ENCODE assay signal across 13 cellular contexts in the genomic region with DNA sequence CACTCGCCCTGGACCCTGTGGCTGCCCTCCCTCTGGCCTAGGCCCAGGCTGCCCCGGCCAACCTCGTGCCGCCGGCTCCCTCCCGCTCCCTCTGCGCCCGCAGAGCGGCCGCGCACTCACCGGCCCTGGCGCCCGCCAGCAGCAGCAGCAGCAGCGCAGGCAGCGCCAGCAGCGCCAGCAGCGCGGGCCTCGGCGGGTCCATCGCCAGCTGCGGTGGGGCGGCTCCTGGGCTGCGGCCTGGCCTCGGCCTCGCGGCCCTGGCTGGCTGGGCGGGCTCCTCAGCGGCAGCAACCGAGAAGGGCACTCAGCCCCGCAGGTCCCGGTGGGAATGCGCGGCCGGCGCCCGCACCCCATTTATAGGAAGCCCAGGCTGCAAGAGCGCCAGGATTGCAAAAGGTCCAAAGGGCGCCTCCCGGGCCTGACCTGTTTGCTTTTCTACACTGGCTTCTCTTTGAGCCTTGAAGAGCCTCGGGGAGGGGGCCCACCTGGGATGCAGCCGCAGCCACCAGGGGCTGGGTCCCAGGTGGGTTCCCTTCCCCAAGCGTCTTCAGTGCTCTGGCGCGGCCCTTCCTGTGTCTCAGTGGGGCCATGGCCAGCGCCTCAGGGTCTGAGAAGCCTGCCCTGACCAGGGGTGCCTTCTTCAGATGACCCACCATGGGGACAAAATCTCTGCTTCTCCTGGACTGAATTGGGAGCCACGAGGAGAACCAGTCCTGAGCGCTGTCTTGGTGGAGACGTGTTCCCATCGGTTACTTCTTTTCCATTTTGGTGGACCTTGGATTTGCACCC. TPM values are rescaled to one million over a fixed set of nuclear protein-coding genes. Genes with fewer than 3 reads are reported as not detected.
DNase-seq lines count a peak whose midpoint lies in the region; ATAC-seq and TF ChIP-seq lines count a peak whose summit lies in the region.
"Had no signal": no experiment of that assay in that cellular context is flagged by ENCODE, and none has a peak within 500 bp of the region (broad histone marks: within the 10 kb centered on the region; RNA-seq: fewer than 3 reads in every experiment).

A gene with protein sequence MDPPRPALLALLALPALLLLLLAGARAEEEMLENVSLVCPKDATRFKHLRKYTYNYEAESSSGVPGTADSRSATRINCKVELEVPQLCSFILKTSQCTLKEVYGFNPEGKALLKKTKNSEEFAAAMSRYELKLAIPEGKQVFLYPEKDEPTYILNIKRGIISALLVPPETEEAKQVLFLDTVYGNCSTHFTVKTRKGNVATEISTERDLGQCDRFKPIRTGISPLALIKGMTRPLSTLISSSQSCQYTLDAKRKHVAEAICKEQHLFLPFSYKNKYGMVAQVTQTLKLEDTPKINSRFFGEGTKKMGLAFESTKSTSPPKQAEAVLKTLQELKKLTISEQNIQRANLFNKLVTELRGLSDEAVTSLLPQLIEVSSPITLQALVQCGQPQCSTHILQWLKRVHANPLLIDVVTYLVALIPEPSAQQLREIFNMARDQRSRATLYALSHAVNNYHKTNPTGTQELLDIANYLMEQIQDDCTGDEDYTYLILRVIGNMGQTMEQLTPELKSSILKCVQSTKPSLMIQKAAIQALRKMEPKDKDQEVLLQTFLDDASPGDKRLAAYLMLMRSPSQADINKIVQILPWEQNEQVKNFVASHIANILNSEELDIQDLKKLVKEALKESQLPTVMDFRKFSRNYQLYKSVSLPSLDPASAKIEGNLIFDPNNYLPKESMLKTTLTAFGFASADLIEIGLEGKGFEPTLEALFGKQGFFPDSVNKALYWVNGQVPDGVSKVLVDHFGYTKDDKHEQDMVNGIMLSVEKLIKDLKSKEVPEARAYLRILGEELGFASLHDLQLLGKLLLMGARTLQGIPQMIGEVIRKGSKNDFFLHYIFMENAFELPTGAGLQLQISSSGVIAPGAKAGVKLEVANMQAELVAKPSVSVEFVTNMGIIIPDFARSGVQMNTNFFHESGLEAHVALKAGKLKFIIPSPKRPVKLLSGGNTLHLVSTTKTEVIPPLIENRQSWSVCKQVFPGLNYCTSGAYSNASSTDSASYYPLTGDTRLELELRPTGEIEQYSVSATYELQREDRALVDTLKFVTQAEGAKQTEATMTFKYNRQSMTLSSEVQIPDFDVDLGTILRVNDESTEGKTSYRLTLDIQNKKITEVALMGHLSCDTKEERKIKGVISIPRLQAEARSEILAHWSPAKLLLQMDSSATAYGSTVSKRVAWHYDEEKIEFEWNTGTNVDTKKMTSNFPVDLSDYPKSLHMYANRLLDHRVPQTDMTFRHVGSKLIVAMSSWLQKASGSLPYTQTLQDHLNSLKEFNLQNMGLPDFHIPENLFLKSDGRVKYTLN (N-terminal part only) (minus strand): TSS at position 330 of the 789 bp plus-strand sequence. CDS start 128 bp downstream, at position 202.

- TF ChIP-seq CTCF in foreskin keratinocyte (conservative IDR thresholded peaks at IDR 0.05) (no peak), natural killer cell (IDR thresholded peaks at IDR 0.05) (no peak)

- no peaks in the 10 kb centered on the region for H3K36me3 Mint-ChIP-seq in natural killer cell

- intact Hi-C loops in natural killer cell (cut with micrococcal nuclease): loop anchor here (2.0 to 10.0 kb wide), 2 partner anchors 75 to 121 kb away; no protein-coding TSS in a partner anchor

- peak within 1 kb of the TSS; percentile 25 for H3K4me3 Mint-ChIP-seq in natural killer cell

- H3K27me3 Mint-ChIP-seq in natural killer cell (ENCODE audit: low read depth in 2 of 2): peaks cover 18 to 28% of the 10 kb centered on the region in 2 donors

- no peak within 1 kb of the TSS for H3K27ac Mint-ChIP-seq in natural killer cell

- ATAC-seq in foreskin keratinocyte (peak; percentile 62), natural killer cell (no peak), HG03095 (IDR thresholded peaks at IDR 0.05; ENCODE audit: unreplicated experiment) (no peak)

- H3K27me3 ChIP-seq in foreskin keratinocyte: peaks cover 35% of the 10 kb centered on the region

- H3K4me1 ChIP-seq in foreskin keratinocyte: no peaks in the 10 kb centered on the region

- H3K27ac ChIP-seq in foreskin keratinocyte: no peak within 1 kb of the TSS
- H3K27ac ChIP-seq: BLaER1 treated with 17β-estradiol and CSF1 and Interleukin-3, amounts not matched to agents 10 nM and 100 nM; VCaP had no signal

- no peaks in the 10 kb centered on the region for H3K9me3 Mint-ChIP-seq in natural killer cell

- DNase-seq in AG20443 (ENCODE audit: low spot score): peak; percentile 11
- DNase-seq in HuH-7 (ENCODE audit: low spot score): peak; percentile 79
- no peak for DNase-seq in foreskin keratinocyte
- DNase-seq in natural killer cell: no peak
- no peak for DNase-seq in activated naive CD4-positive, alpha-beta T cell treated with Interleukin-2 at 50 U/mL for 16 hours
- DNase-seq in NCI-H748 treated with DMSO at 0.1 percent for 48 hours (lab: John Stamatoyannopoulos, UW): no peak
- DNase-seq in NCI-H1436 (lab: John Stamatoyannopoulos, UW): no peak
- DNase-seq: NCI-H510A treated with DMSO at 0.1 percent for 48 hours; stimulated activated CD4-positive, alpha-beta T cell treated with anti-CD3 and anti-CD28 coated beads, Interleukin-2, amount 100 ng/mL, for 48 hours had no signal

- peaks cover 4 to 6% of the 10 kb centered on the region in 2 donors for H3K4me1 Mint-ChIP-seq in natural killer cell

RNA-seq across cellular contexts. Expression of the gene that starts here (rescaled TPM):
- total RNA-seq in foreskin keratinocyte: not detected in 2 replicates
- polyA plus RNA-seq in foreskin keratinocyte: not detected in 2 replicates
- total RNA-seq in natural killer cell: not detected
- total RNA-seq: kidney epithelial cell had no signal

Comparison
In these comparisons a context has a peak if more than half of its experiments do, and no peak if none do; other contexts are left out.
1. Peak in ATAC-seq in foreskin keratinocyte; RNA of the gene not detected or under 1 TPM.
2. DNase-seq: peak in AG20443 (single experiment) and HuH-7 (single experiment); none in foreskin keratinocyte (0 of 2), natural killer cell (single experiment), activated naive CD4-positive, alpha-beta T cell treated with Interleukin-2 at 50 U/mL for 16 hours (single experiment), NCI-H748 treated with DMSO at 0.1 percent for 48 hours (single experiment) and NCI-H1436 (single experiment).